8 cellular contexts compared by ENCODE assay signal in genomic region chr1:43649131-43649477, GRCh38. TPM values are rescaled to one million over a fixed set of nuclear protein-coding genes. Genes with fewer than 3 reads are reported as not detected.
DNase-seq lines count a peak whose midpoint lies in the region; TF ChIP-seq lines count a peak whose summit lies in the region.
"Not testable (repeated sequence)": the region's sequence is repeated elsewhere in the genome, so short reads cannot be mapped to it uniquely, and the experiment has no call there.

No MANE protein-coding gene starts in this region.

- POLR2A ChIA-PET in BJ (lab: Charles Lee): interaction anchor here (1.2 kb wide), 1 partner anchor 22 kb away, joined by 4 read pairs; no protein-coding TSS in a partner anchor

- H3K27ac ChIP-seq in HUES64 (ENCODE audit: low read depth, low read length) (peak overlapping the region; percentile 57; the same call in 1 of the 2 replicates), VCaP (peak overlapping the region; percentile 84), subcutaneous abdominal adipose tissue (ENCODE audit: low read depth, low read length) (peak overlapping the region; percentile 75)

- not testable (repeated sequence) for DNase-seq in BJ (ENCODE audit: low read depth); astrocyte of the cerebellum (ENCODE audit: low read depth); epithelial cell of proximal tubule (ENCODE audit: low read depth); kidney epithelial cell (ENCODE audit: low read depth)

- not testable (repeated sequence) for H3K36me3 ChIP-seq in BJ (ENCODE audit: control insufficient read depth, insufficient read depth, low read length); HUES64 (ENCODE audit: insufficient read depth, low read length); kidney epithelial cell (ENCODE audit: control insufficient read depth, insufficient read depth, low read length)
- H3K36me3 ChIP-seq in neuron (ENCODE audit: insufficient read depth, low read length) (peaks cover 11% of the 10 kb centered on the region), subcutaneous abdominal adipose tissue (ENCODE audit: control insufficient read depth in 5 of 5, insufficient read depth in 5 of 5, low read length in 5 of 5) (peaks cover 6 to 11% (median 10%) of the 10 kb centered on the region in 5 donors)

- 43% methylated on average over 16 of the region's 16 CpGs for WGBS in HUES64

- TF ChIP-seq CTCF in BJ (IDR thresholded peaks at IDR 0.05; ENCODE audit: insufficient read depth, low read depth, low read length); VCaP (conservative IDR thresholded peaks at IDR 0.05); astrocyte of the cerebellum (IDR thresholded peaks at IDR 0.05; ENCODE audit: low read depth, low read length, missing control alignments); epithelial cell of proximal tubule (conservative IDR thresholded peaks at IDR 0.05; ENCODE audit: low read depth, low read length); kidney epithelial cell (IDR thresholded peaks at IDR 0.05; ENCODE audit: insufficient read depth, low read length, poor library complexity, severe bottlenecking): not testable (repeated sequence)

- H3K4me1 ChIP-seq in HUES64 (ENCODE audit: insufficient read depth, low read length) (peaks cover 22% of the 10 kb centered on the region), neuron (ENCODE audit: insufficient read depth, low read length) (peaks cover 16% of the 10 kb centered on the region), subcutaneous abdominal adipose tissue (ENCODE audit: control insufficient read depth in 5 of 5, insufficient read depth in 5 of 5, low read length in 5 of 5) (peaks cover 5 to 35% (median 26%) of the 10 kb centered on the region in 5 donors)

- CTCF ChIA-PET in BJ (lab: Yijun Ruan, JAX): interaction anchor here (1.0 to 2.5 kb wide), 2 partner anchors 286 to 422 kb away, joined by 3 to 7 read pairs; no protein-coding TSS in a partner anchor

- not testable (repeated sequence) for H3K9me3 ChIP-seq in HUES64 (ENCODE audit: insufficient read depth, low read depth, low read length); neuron (ENCODE audit: low read length); subcutaneous abdominal adipose tissue (ENCODE audit: control insufficient read depth in 5 of 5, low read length in 5 of 5)

- peak overlapping the region; percentile 66 for H3K9ac ChIP-seq in HUES64 (ENCODE audit: low read depth, low read length)
- H3K9ac ChIP-seq in subcutaneous abdominal adipose tissue (ENCODE audit: low read length in 5 of 5): peak overlapping the region in 4 of 5 donors; percentile 63 to 81 (median 78)

- H3K27me3 ChIP-seq in BJ (ENCODE audit: control insufficient read depth, insufficient read depth, low read length); HUES64 (ENCODE audit: insufficient read depth, low read length); kidney epithelial cell (ENCODE audit: control insufficient read depth, insufficient read depth, low read length); neuron (ENCODE audit: insufficient read depth, low read length); subcutaneous abdominal adipose tissue (ENCODE audit: control insufficient read depth in 5 of 5, insufficient read depth in 4 of 5, low read length in 5 of 5): not testable (repeated sequence)

- in situ Hi-C loops in astrocyte of the cerebellum (cut with HindIII; ENCODE audit: low sequenced_read_pairs): not testable (repeated sequence)

- H2AFZ ChIP-seq in neuron (ENCODE audit: low read depth, low read length): peak overlapping the region; percentile 72

- H3K4me3 ChIP-seq in BJ (ENCODE audit: low read depth, low read length) (peak overlapping the region; percentile 94), HUES64 (ENCODE audit: low read length) (peak overlapping the region; percentile 96), astrocyte of the cerebellum (ENCODE audit: low read depth, low read length) (peak overlapping the region; percentile 92), epithelial cell of proximal tubule (ENCODE audit: low read depth, low read length) (peak overlapping the region; percentile 98), kidney epithelial cell (ENCODE audit: low read depth, low read length) (peak overlapping the region; percentile 58), neuron (ENCODE audit: low read length) (peak overlapping the region; percentile 96), subcutaneous abdominal adipose tissue (ENCODE audit: low read depth in 1 of 5, low read length in 5 of 5) (peak overlapping the region in 4 of 5 donors; percentile 83 to 96 (median 88))

RNA-seq across cellular contexts. Expression of gene KDM4A, which starts 0.8 kb away (rescaled TPM):
- polyA plus RNA-seq in BJ (2011; rRNA removed): 27.6 and 32.6 TPM in 2 replicates
- polyA minus RNA-seq in BJ (2011; rRNA and poly(A)+ RNA removed): 28.8 and 32.7 TPM in 2 replicates
- 52.2 TPM for polyA plus RNA-seq in HUES64 (2013, experiment 1 of 2)
- 52.7 TPM for polyA plus RNA-seq in HUES64 (2013, experiment 2 of 2)
- total RNA-seq in epithelial cell of proximal tubule (21.1 and 23.8 TPM in 2 replicates), kidney epithelial cell (42.9 and 48.4 TPM in 2 replicates)

RNA-seq across cellular contexts. Expression of gene ST3GAL3, which starts 58.2 kb away (rescaled TPM):
- polyA plus RNA-seq in BJ (2011; rRNA removed): 13.0 and 24.2 TPM in 2 replicates
- polyA minus RNA-seq in BJ (2011; rRNA and poly(A)+ RNA removed): 28.4 and 30.3 TPM in 2 replicates
- 9.0 TPM for polyA plus RNA-seq in HUES64 (2013, experiment 1 of 2)
- polyA plus RNA-seq in HUES64 (2013, experiment 2 of 2): 12.8 TPM
- 10.8 and 18.3 TPM in 2 replicates for total RNA-seq in epithelial cell of proximal tubule
- total RNA-seq in kidney epithelial cell: 13.8 and 15.0 TPM in 2 replicates
